In genomic region chr3:128572644-128573105, GRCh38 we compare ENCODE assay signal across 8 cellular contexts.
DNase-seq lines count a peak whose midpoint lies in the region; ATAC-seq and TF ChIP-seq lines count a peak whose summit lies in the region.

No MANE protein-coding gene starts in this region.

- ATAC-seq in CD4-positive, alpha-beta T cell (ENCODE audit: poor library complexity): peak; percentile 51
- peak; percentile 95 for ATAC-seq in HCT116
- peak; percentile 73 for ATAC-seq in activated CD8-positive, alpha-beta memory T cell treated with anti-CD3 and anti-CD28 coated beads, Interleukin-2, amount 10 ng/mL, durations not matched to agents 7 days and 5 days
- ATAC-seq in lower lobe of right lung: no peak
- no peak for ATAC-seq in HG03342 (IDR thresholded peaks at IDR 0.05; ENCODE audit: unreplicated experiment)
- no peak for ATAC-seq in HG02678 (IDR thresholded peaks at IDR 0.05; ENCODE audit: unreplicated experiment)

- H3K36me3 ChIP-seq in HCT116 (ENCODE audit: control insufficient read depth in 1 of 2, insufficient read depth in 2 of 2, low read length in 2 of 2) (no peaks in the 10 kb centered on the region), lower lobe of right lung (no peaks in the 10 kb centered on the region)

- H3K4me1 ChIP-seq in HCT116 (ENCODE audit: control insufficient read depth in 1 of 2, insufficient read depth in 2 of 2, low read length in 2 of 2): no peaks in the 10 kb centered on the region
- peaks cover 25% of the 10 kb centered on the region for H3K4me1 ChIP-seq in lower lobe of right lung

- H3K4me3 Mint-ChIP-seq in CD4-positive, alpha-beta T cell: no peak overlapping the region
- no peak overlapping the region for H3K4me3 Mint-ChIP-seq in activated CD8-positive, alpha-beta memory T cell treated with anti-CD3 and anti-CD28 coated beads, Interleukin-2, amount 10 ng/mL, durations not matched to agents 7 days and 5 days

- CTCF ChIA-PET in CD4-positive, alpha-beta T cell (lab: Charles Lee): interaction anchor here (1.6 kb wide), 1 partner anchor 36 kb away, joined by 6 read pairs; no protein-coding TSS in a partner anchor
- CTCF ChIA-PET in HCT116 (lab: Charles Lee): interaction anchor here (0.9 to 1.8 kb wide), 5 partner anchors 10 to 146 kb away, joined by 3 to 7 read pairs (median 3); no protein-coding TSS in a partner anchor
- CTCF ChIA-PET in activated CD8-positive, alpha-beta memory T cell treated with anti-CD3 and anti-CD28 coated beads, Interleukin-2, amount 10 ng/mL, durations not matched to agents 7 days and 5 days (lab: Charles Lee): interaction anchor here (0.6 to 1.9 kb wide), 13 partner anchors 9 to 755 kb away, joined by 3 to 11 read pairs (median 3); no protein-coding TSS in a partner anchor

- H3K4me1 Mint-ChIP-seq in CD4-positive, alpha-beta T cell (ENCODE audit: low read depth): peaks cover 13% of the 10 kb centered on the region
- peaks cover 15% of the 10 kb centered on the region for H3K4me1 Mint-ChIP-seq in activated CD8-positive, alpha-beta memory T cell treated with anti-CD3 and anti-CD28 coated beads, Interleukin-2, amount 10 ng/mL, durations not matched to agents 7 days and 5 days

- H3K9me3 Mint-ChIP-seq in CD4-positive, alpha-beta T cell: no peaks in the 10 kb centered on the region
- no peaks in the 10 kb centered on the region for H3K9me3 Mint-ChIP-seq in activated CD8-positive, alpha-beta memory T cell treated with anti-CD3 and anti-CD28 coated beads, Interleukin-2, amount 10 ng/mL, durations not matched to agents 7 days and 5 days (ENCODE audit: low read depth)

- TF ChIP-seq POLR2A in HCT116 (IDR thresholded peaks at IDR 0.05; ENCODE audit: borderline replicate concordance, extremely low read depth, insufficient read depth, insufficient read length): no peak

- intact Hi-C loops in CD4-positive, alpha-beta T cell (cut with DNase I, micrococcal nuclease): no loop called here
- intact Hi-C loops in HCT116 (cut with micrococcal nuclease) (no loop called here), lower lobe of right lung (cut with DNase I) (no loop called here)

- H3K27ac ChIP-seq in CD4-positive, alpha-beta T cell (ENCODE audit: low read depth, low read length): no peak overlapping the region
- H3K27ac ChIP-seq in HCT116 (ENCODE audit: low read depth, low read length) (no peak overlapping the region), lower lobe of right lung (peak overlapping the region; percentile 49)

- H3K9me3 ChIP-seq in CD4-positive, alpha-beta T cell (ENCODE audit: control insufficient read depth, low read length): no peaks in the 10 kb centered on the region
- H3K9me3 ChIP-seq in HCT116 (ENCODE audit: control insufficient read depth in 1 of 2, insufficient read depth in 1 of 2, low read depth in 1 of 2, low read length in 2 of 2) (no peaks in the 10 kb centered on the region), lower lobe of right lung (no peaks in the 10 kb centered on the region)

- RAD21 ChIA-PET in HCT116 (lab: Charles Lee; ENCODE audit: low non-redundant PET in 1 of 2, low total read pairs in 2 of 2, uncharacterized antibody in 2 of 2, unreplicated experiment in 2 of 2): no interaction called here

- H3K79me2 ChIP-seq in HCT116 (ENCODE audit: insufficient read depth, low read length): no peaks in the 10 kb centered on the region

- TF ChIP-seq RAD21 in HCT116 (IDR thresholded peaks at IDR 0.05; ENCODE audit: low read depth): peak; percentile 27

- H3K9me2 ChIP-seq in HCT116 (ENCODE audit: insufficient read depth): no peaks in the 10 kb centered on the region

- POLR2A ChIA-PET in CD4-positive, alpha-beta T cell (lab: Charles Lee): no interaction called here
- POLR2A ChIA-PET in HCT116 (lab: Charles Lee): no interaction called here

- no peak overlapping the region for H3K27ac Mint-ChIP-seq in CD4-positive, alpha-beta T cell
- no peak overlapping the region for H3K27ac Mint-ChIP-seq in activated CD8-positive, alpha-beta memory T cell treated with anti-CD3 and anti-CD28 coated beads, Interleukin-2, amount 10 ng/mL, durations not matched to agents 7 days and 5 days

- no peak overlapping the region for H3K9ac ChIP-seq in HCT116 (ENCODE audit: low read length)

- BruUV-seq in HCT116 (replicated peaks; lab: Mats Ljungman, UMichigan): no TSS peak

- in situ Hi-C loops in KBM-7 (cut with MboI; ENCODE audit: low pct_unique_long_range_greater_than_20kb, low sequenced_read_pairs): loop anchor here (10.0 kb wide), 1 partner anchor 138 kb away; no protein-coding TSS in a partner anchor

- peaks cover 35% of the 10 kb centered on the region for H3K27me3 Mint-ChIP-seq in CD4-positive, alpha-beta T cell
- H3K27me3 Mint-ChIP-seq in activated CD8-positive, alpha-beta memory T cell treated with anti-CD3 and anti-CD28 coated beads, Interleukin-2, amount 10 ng/mL, durations not matched to agents 7 days and 5 days: peaks cover 17% of the 10 kb centered on the region

- H2AFZ ChIP-seq in HCT116 (ENCODE audit: low read depth, low read length, poor library complexity, severe bottlenecking): peak overlapping the region; percentile 25

- DNase-seq in CD4-positive, alpha-beta T cell: no peak
- peak; percentile 33 for DNase-seq in HCT116 (ENCODE audit: low read depth, low spot score)
- DNase-seq in activated CD8-positive, alpha-beta memory T cell treated with anti-CD3 and anti-CD28 coated beads, Interleukin-2, amount 10 ng/mL, durations not matched to agents 7 days and 5 days: peak; percentile 56
- no peak for DNase-seq in lower lobe of right lung
- DNase-seq in glomerular visceral epithelial cell (ENCODE audit: extremely low spot score): no peak
- no peak for DNase-seq in KBM-7

- H3K4me3 ChIP-seq in HCT116 (replicated peaks in 1 of 2; ENCODE audit: low read depth in 1 of 2, low read length in 2 of 2) (no peak overlapping the region), lower lobe of right lung (no peak overlapping the region)

- no peaks in the 10 kb centered on the region for H3K36me3 Mint-ChIP-seq in CD4-positive, alpha-beta T cell (ENCODE audit: low read depth)
- H3K36me3 Mint-ChIP-seq in activated CD8-positive, alpha-beta memory T cell treated with anti-CD3 and anti-CD28 coated beads, Interleukin-2, amount 10 ng/mL, durations not matched to agents 7 days and 5 days: no peaks in the 10 kb centered on the region

- H3K4me2 ChIP-seq in HCT116 (ENCODE audit: low read length): no peak overlapping the region

- no peak for TF ChIP-seq CTCF in CD4-positive, alpha-beta T cell (IDR thresholded peaks at IDR 0.05)
- peak; percentile 21 to 77 (median 68); a peak in 5 of 6 replicates for TF ChIP-seq CTCF in HCT116 (IDR thresholded peaks at IDR 0.05 in 2 of 3, conservative IDR thresholded peaks at IDR 0.05 in 1 of 3; ENCODE audit: borderline replicate concordance in 1 of 3, insufficient read depth in 1 of 3, low read depth in 2 of 3, low read length in 2 of 3)
- TF ChIP-seq CTCF in lower lobe of right lung (IDR thresholded peaks at IDR 0.05): peak; percentile 24

- H3K27me3 ChIP-seq in CD4-positive, alpha-beta T cell (ENCODE audit: control insufficient read depth, insufficient read depth, low read length): peaks cover 3% of the 10 kb centered on the region
- H3K27me3 ChIP-seq in HCT116 (ENCODE audit: insufficient read depth, low read length): peaks cover 3% of the 10 kb centered on the region; the same call in 1 of the 2 replicates
- peaks cover 14% of the 10 kb centered on the region for H3K27me3 ChIP-seq in lower lobe of right lung (ENCODE audit: low read depth)

- no peaks in the 10 kb centered on the region for H4K20me1 ChIP-seq in HCT116 (ENCODE audit: insufficient read depth)

TF ChIP-seq in HCT116, 20 proteins besides CTCF, POLR2A, EP300 and RAD21 (continues in another document):
- TF ChIP-seq SRF (IDR thresholded peaks at IDR 0.05; ENCODE audit: low read depth) (no peak), POLR2AphosphoS5 (IDR thresholded peaks at IDR 0.05; ENCODE audit: low read depth, low read length) (no peak), FOSL1 (IDR thresholded peaks at IDR 0.05; ENCODE audit: low read depth) (no peak), JUND (IDR thresholded peaks at IDR 0.05) (no peak), EZH2phosphoT487 (IDR thresholded peaks at IDR 0.05; ENCODE audit: borderline replicate concordance) (no peak), REST (IDR thresholded peaks at IDR 0.05; ENCODE audit: low read depth) (no peak), ATF3 (IDR thresholded peaks at IDR 0.05) (no peak), MAX (IDR thresholded peaks at IDR 0.05) (no peak), EGR1 (IDR thresholded peaks at IDR 0.05; ENCODE audit: low read depth) (no peak), EZH2 (IDR thresholded peaks at IDR 0.05) (no peak), YY1 (IDR thresholded peaks at IDR 0.05; ENCODE audit: extremely low read depth, insufficient replicate concordance, low read depth, low read length) (no peak)

Comparison
In these comparisons a context has a peak if more than half of its experiments do, and no peak if none do; other contexts are left out.
1. ATAC-seq: peak in CD4-positive, alpha-beta T cell (single experiment), HCT116 (single experiment) and activated CD8-positive, alpha-beta memory T cell treated with anti-CD3 and anti-CD28 coated beads, Interleukin-2, amount 10 ng/mL, durations not matched to agents 7 days and 5 days (single experiment); none in lower lobe of right lung (0 of 2), HG03342 (single experiment) and HG02678 (single experiment).
2. DNase-seq: peak in HCT116 (single experiment) and activated CD8-positive, alpha-beta memory T cell treated with anti-CD3 and anti-CD28 coated beads, Interleukin-2, amount 10 ng/mL, durations not matched to agents 7 days and 5 days (single experiment); none in CD4-positive, alpha-beta T cell (0 of 10), lower lobe of right lung (single experiment), glomerular visceral epithelial cell (single experiment) and KBM-7 (single experiment).